Comparison of ENCODE assay signal across 24 cellular contexts in the genomic region with DNA sequence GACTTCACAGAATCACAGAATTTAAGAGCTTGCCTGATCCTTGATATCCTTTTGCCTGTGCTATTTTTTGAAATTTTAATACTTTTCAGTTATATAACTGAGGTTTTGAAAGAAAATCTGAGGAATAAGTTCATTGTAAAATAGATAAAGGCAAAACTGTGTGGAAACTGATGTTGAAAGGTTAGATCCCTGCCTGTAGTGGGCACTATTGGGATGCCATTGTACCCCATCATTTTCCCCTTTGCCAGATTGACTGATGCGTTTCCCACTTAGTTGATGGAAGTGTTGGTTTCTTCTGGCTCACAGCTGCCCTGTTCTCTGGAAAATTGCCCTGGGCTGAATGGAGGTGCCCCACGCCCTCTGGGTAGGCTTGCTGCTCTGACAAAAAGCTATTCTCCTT.
DNase-seq lines count a peak whose midpoint lies in the region; TF ChIP-seq lines count a peak whose summit lies in the region.
"Had no signal": no experiment of that assay in that cellular context is flagged by ENCODE, and none has a peak within 500 bp of the region (broad histone marks: within the 10 kb centered on the region; RNA-seq: fewer than 3 reads in every experiment).

No MANE protein-coding gene starts in this region.

- H3K27ac ChIP-seq in endodermal cell (ENCODE audit: low read depth, low read length), result no peak overlapping the region
- H3K27ac ChIP-seq in thyroid gland, result peak overlapping the region in 2 of 3 donors; percentile 31 to 48
- H3K27ac ChIP-seq: 22Rv1; BLaER1 treated with 17β-estradiol and CSF1 and Interleukin-3, amounts not matched to agents 10 nM and 100 nM; prostate gland; SJCRH30; skin epidermis had no signal

- H3K27me3 ChIP-seq in endodermal cell (ENCODE audit: control insufficient read depth, insufficient read depth, low read length, poor library complexity, severe bottlenecking) (no peaks in the 10 kb centered on the region), thyroid gland (no peaks in the 10 kb centered on the region)
- H3K27me3 ChIP-seq: BLaER1 treated with 17β-estradiol and CSF1 and Interleukin-3, amounts not matched to agents 10 nM and 100 nM; SJCRH30 had no signal

- H3K36me3 Mint-ChIP-seq in endodermal cell (ENCODE audit: low read depth) (no peaks in the 10 kb centered on the region), glutamatergic neuron (ENCODE audit: unreplicated experiment) (peaks cover 5% of the 10 kb centered on the region), osteocyte (ENCODE audit: unreplicated experiment) (peaks cover 17% of the 10 kb centered on the region)

- H3K9me3 Mint-ChIP-seq in endodermal cell, result peaks cover 7% of the 10 kb centered on the region
- peaks cover 4% of the 10 kb centered on the region for H3K9me3 Mint-ChIP-seq in glutamatergic neuron (ENCODE audit: unreplicated experiment)
- peaks cover 8% of the 10 kb centered on the region for H3K9me3 Mint-ChIP-seq in osteocyte (ENCODE audit: unreplicated experiment)

- TF ChIP-seq CTCF in NB4 (IDR thresholded peaks at IDR 0.05; ENCODE audit: low read depth, low read length) (peak; percentile 9), endodermal cell (conservative IDR thresholded peaks at IDR 0.05) (peak; percentile 67), thyroid gland (IDR thresholded peaks at IDR 0.05) (no peak), glutamatergic neuron (IDR thresholded peaks at IDR 0.05; ENCODE audit: partially characterized antibody, unreplicated experiment) (no peak), osteocyte (IDR thresholded peaks at IDR 0.05) (no peak)

- DNase-seq in DMS 273 (lab: John Stamatoyannopoulos, UW; ENCODE audit: unreplicated experiment) (peak; percentile 1), DMS 273 treated with DMSO at 0.1 percent for 48 hours (lab: John Stamatoyannopoulos, UW) (no peak), NB4 (ENCODE audit: low read depth) (no peak), endodermal cell (peak; percentile 36), thyroid gland (no peak), glutamatergic neuron (no peak), osteocyte (ENCODE audit: extremely low spot score, unreplicated experiment) (no peak)
- no peak for DNase-seq in effector CD8-positive, alpha-beta T cell (lab: John Stamatoyannopoulos, UW)
- DNase-seq: amygdala; effector memory CD8-positive, alpha-beta T cell; kidney; NCI-H1417 treated with DMSO at 0.1 percent for 48 hours; NCI-H526 treated with DMSO at 0.1 percent for 48 hours; SJCRH30; stimulated activated CD4-positive, alpha-beta T cell treated with anti-CD3 and anti-CD28 coated beads, Interleukin-2, amount 100 ng/mL, for 48 hours had no signal

- H3K4me1 ChIP-seq in endodermal cell (ENCODE audit: control insufficient read depth, insufficient read depth, low read length) (no peaks in the 10 kb centered on the region), thyroid gland (peaks cover 29 to 30% of the 10 kb centered on the region in 2 donors)
- H3K4me1 ChIP-seq: BLaER1 treated with 17β-estradiol and CSF1 and Interleukin-3, amounts not matched to agents 10 nM and 100 nM; prostate gland; SJCRH30 had no signal

- 83 to 94% methylated on average over 1 to 2 of the region's 2 CpGs for WGBS in endodermal cell (ENCODE audit: insufficient coverage in 1 of 2, insufficient read length in 1 of 2), 2 experiments
- 95 to 100% methylated on average over 2 of the region's 2 CpGs for WGBS in thyroid gland, 2 donors

- H3K4me3 Mint-ChIP-seq in endodermal cell (no peak overlapping the region), glutamatergic neuron (ENCODE audit: unreplicated experiment) (no peak overlapping the region), osteocyte (ENCODE audit: unreplicated experiment) (no peak overlapping the region)
- H3K4me3 Mint-ChIP-seq: central memory CD8-positive, alpha-beta T cell; effector memory CD8-positive, alpha-beta T cell; nephron; stimulated activated naive CD8-positive, alpha-beta T cell treated with anti-CD3 and anti-CD28 coated beads, Interleukin-15, Interleukin-2, amounts not matched to agents 100 ng/mL and 50 ng/mL, for 24 hours; T-helper 1 cell treated with Interleukin-12 subunit alpha and Interleukin-12 subunit beta and Interleukin-4 antibody, amounts not matched to agents 30 μg/mL and 1 μg/mL, for 36 hours; type B pancreatic cell had no signal

- no peak overlapping the region for H3K27ac Mint-ChIP-seq in endodermal cell
- H3K27ac Mint-ChIP-seq in glutamatergic neuron (ENCODE audit: unreplicated experiment), result no peak overlapping the region
- H3K27ac Mint-ChIP-seq in osteocyte (ENCODE audit: unreplicated experiment), result no peak overlapping the region
- H3K27ac Mint-ChIP-seq: effector memory CD8-positive, alpha-beta T cell; nephron; stimulated activated naive CD8-positive, alpha-beta T cell treated with anti-CD3 and anti-CD28 coated beads, Interleukin-15, Interleukin-2, amounts not matched to agents 100 ng/mL and 50 ng/mL, for 24 hours; T-helper 1 cell treated with Interleukin-12 subunit alpha and Interleukin-12 subunit beta and Interleukin-4 antibody, amounts not matched to agents 30 μg/mL and 1 μg/mL, for 36 hours; type B pancreatic cell had no signal

- no peak for TF ChIP-seq POLR2A in NB4 (IDR thresholded peaks at IDR 0.05; ENCODE audit: extremely low read depth, insufficient read length)
- no peak for TF ChIP-seq POLR2A in thyroid gland (IDR thresholded peaks at IDR 0.05)

- H3K9me3 ChIP-seq in endodermal cell (ENCODE audit: control insufficient read depth, low read length) (no peaks in the 10 kb centered on the region), thyroid gland (no peaks in the 10 kb centered on the region)
- H3K9me3 ChIP-seq: BLaER1 treated with 17β-estradiol and CSF1 and Interleukin-3, amounts not matched to agents 10 nM and 100 nM; prostate gland; SJCRH30 had no signal

- H3K4me1 Mint-ChIP-seq in endodermal cell, result no peaks in the 10 kb centered on the region
- peaks cover 1% of the 10 kb centered on the region for H3K4me1 Mint-ChIP-seq in glutamatergic neuron (ENCODE audit: low read depth, unreplicated experiment)
- H3K4me1 Mint-ChIP-seq in osteocyte (ENCODE audit: unreplicated experiment), result no peaks in the 10 kb centered on the region
- H3K4me1 Mint-ChIP-seq: central memory CD8-positive, alpha-beta T cell; nephron had no signal

- H3K36me3 ChIP-seq in endodermal cell (ENCODE audit: control insufficient read depth, insufficient read depth, low read length), result no peaks in the 10 kb centered on the region
- H3K36me3 ChIP-seq in thyroid gland, result no peaks in the 10 kb centered on the region
- H3K36me3 ChIP-seq: BLaER1 treated with 17β-estradiol and CSF1 and Interleukin-3, amounts not matched to agents 10 nM and 100 nM; prostate gland; SJCRH30 had no signal

- no peak overlapping the region for H3K9ac ChIP-seq in endodermal cell (ENCODE audit: extremely low read depth, low read length, poor library complexity, severe bottlenecking)
- H3K9ac ChIP-seq: BLaER1 treated with 17β-estradiol and CSF1 and Interleukin-3, amounts not matched to agents 10 nM and 100 nM had no signal

- H3K4me3 ChIP-seq in NB4 (ENCODE audit: low read depth, low read length) (no peak overlapping the region), endodermal cell (ENCODE audit: low read length) (no peak overlapping the region), thyroid gland (replicated peaks in 1 of 3) (no peak overlapping the region)
- H3K4me3 ChIP-seq: BLaER1 treated with 17β-estradiol and CSF1 and Interleukin-3, amounts not matched to agents 10 nM and 100 nM; prostate gland; SJCRH30; skin epidermis had no signal

- no peaks in the 10 kb centered on the region for H3K27me3 Mint-ChIP-seq in endodermal cell (ENCODE audit: insufficient read depth)
- H3K27me3 Mint-ChIP-seq in glutamatergic neuron (ENCODE audit: unreplicated experiment), result peaks cover 2% of the 10 kb centered on the region
- H3K27me3 Mint-ChIP-seq in osteocyte (ENCODE audit: unreplicated experiment), result no peaks in the 10 kb centered on the region
- H3K27me3 Mint-ChIP-seq: central memory CD8-positive, alpha-beta T cell; effector memory CD8-positive, alpha-beta T cell; stimulated activated naive CD8-positive, alpha-beta T cell treated with anti-CD3 and anti-CD28 coated beads, Interleukin-15, Interleukin-2, amounts not matched to agents 100 ng/mL and 50 ng/mL, for 24 hours; type B pancreatic cell had no signal

- intact Hi-C loops in thyroid gland (cut with DNase I), result no loop called here

Comparison
In these comparisons a context has a peak if more than half of its experiments do, and no peak if none do; other contexts are left out.
1. DNase-seq: peak in DMS 273 (single experiment) and endodermal cell (single experiment); none in DMS 273 treated with DMSO at 0.1 percent for 48 hours (single experiment), NB4 (single experiment), thyroid gland (0 of 2), glutamatergic neuron (single experiment), osteocyte (single experiment) and effector CD8-positive, alpha-beta T cell (single experiment).
2. CTCF ChIP-seq: peak in NB4 (single experiment) and endodermal cell (single experiment); none in thyroid gland (0 of 6), glutamatergic neuron (single experiment) and osteocyte (single experiment).